In the genomic region with DNA sequence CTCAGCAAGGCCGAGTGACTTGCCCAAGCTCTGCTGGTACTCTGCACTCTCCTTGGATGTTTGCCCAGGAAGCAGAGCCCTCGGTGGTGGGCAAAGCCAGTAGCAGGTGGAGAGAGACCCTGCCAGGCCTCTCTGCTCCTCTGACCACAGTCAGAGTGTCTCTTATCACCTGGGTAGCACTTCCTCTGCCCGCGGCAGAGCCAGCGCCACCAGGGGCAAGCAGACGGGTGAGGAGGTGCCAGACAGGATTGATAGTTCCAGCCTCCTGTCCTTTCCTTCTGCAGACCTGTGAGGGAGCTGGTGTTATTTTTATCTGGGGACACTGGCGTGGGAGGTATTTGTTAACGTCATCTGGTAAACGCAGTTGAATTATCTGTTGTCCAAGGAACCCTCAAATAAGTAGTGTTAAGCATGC, we compare ENCODE assay signal across 13 cellular contexts.
A peak's percentile ranks its signal among the peaks of the same experiment; 100 is the strongest.
DNase-seq lines count a peak whose midpoint lies in the region; ATAC-seq and TF ChIP-seq lines count a peak whose summit lies in the region.
"Had no signal": no experiment of that assay in that cellular context is flagged by ENCODE, and none has a peak within 500 bp of the region (broad histone marks: within the 10 kb centered on the region; RNA-seq: fewer than 3 reads in every experiment).

No MANE protein-coding gene starts in this region.

- no peaks in the 10 kb centered on the region for H4K20me1 ChIP-seq in PC-9 (ENCODE audit: insufficient read depth)

- H3K27ac Mint-ChIP-seq in T-helper 17 cell = peak overlapping the region; percentile 6
- H3K27ac Mint-ChIP-seq: CD4-positive, CD25-positive, alpha-beta regulatory T cell had no signal

- peaks cover 15% of the 10 kb centered on the region for H3K4me1 Mint-ChIP-seq in T-helper 17 cell

- no peaks in the 10 kb centered on the region for H3K36me3 ChIP-seq in PC-9 (ENCODE audit: low read depth)

- TF ChIP-seq CTCF in PC-9 (conservative IDR thresholded peaks at IDR 0.05) = no peak

- no peaks in the 10 kb centered on the region for H3K4me1 ChIP-seq in PC-9 (replicated peaks; ENCODE audit: insufficient read depth)

- H3K27ac ChIP-seq in PC-9 = no peak overlapping the region

- no TSS peak for BruUV-seq in PC-9 (replicated peaks; lab: Mats Ljungman, UMichigan)

- ATAC-seq in T-helper 17 cell = no peak
- peak; percentile 87 for ATAC-seq in Right ventricle myocardium superior (ENCODE audit: poor library complexity)
- no peak for ATAC-seq in sciatic nerve
- ATAC-seq in HG03139 (IDR thresholded peaks at IDR 0.05; ENCODE audit: unreplicated experiment) = no peak

- in situ Hi-C loops in G401 (cut with HindIII; ENCODE audit: low sequenced_read_pairs) = no loop called here

- no peak overlapping the region for H3K4me3 Mint-ChIP-seq in T-helper 17 cell
- H3K4me3 Mint-ChIP-seq: CD4-positive, CD25-positive, alpha-beta regulatory T cell; naive B cell had no signal

- H3K4me2 ChIP-seq in PC-9 = no peak overlapping the region

- no peaks in the 10 kb centered on the region for H3K27me3 ChIP-seq in PC-9 (ENCODE audit: insufficient read depth, low read depth)

- H3K4me3 ChIP-seq in PC-9 = no peak overlapping the region

- intact Hi-C loops in Right ventricle myocardium superior (cut with DNase I) = no loop called here
- intact Hi-C loops in sciatic nerve (cut with DNase I) = no loop called here
- intact Hi-C loops in PC-9 (cut with micrococcal nuclease; ENCODE audit: unreplicated experiment) = no loop called here

- no peak overlapping the region for H2AFZ ChIP-seq in PC-9

- no peaks in the 10 kb centered on the region for H3F3A ChIP-seq in PC-9 (ENCODE audit: insufficient read depth, low read depth)

- H3K9me2 ChIP-seq in PC-9 (ENCODE audit: insufficient read depth) = no peaks in the 10 kb centered on the region

- CTCF ChIA-PET in PC-9 (lab: Charles Lee) = no interaction called here

- no peaks in the 10 kb centered on the region for H3K36me3 Mint-ChIP-seq in T-helper 17 cell (ENCODE audit: low read depth)
- H3K36me3 Mint-ChIP-seq: naive B cell had no signal

- POLR2A ChIA-PET in PC-9 (lab: Charles Lee; ENCODE audit: unreplicated experiment) = no interaction called here

- H3K9me3 ChIP-seq in T-helper 17 cell (ENCODE audit: control insufficient read depth, low read length, poor library complexity, severe bottlenecking) = no peaks in the 10 kb centered on the region
- H3K9me3 ChIP-seq in PC-9 (ENCODE audit: insufficient read depth, low read depth) = no peaks in the 10 kb centered on the region

- no peaks in the 10 kb centered on the region for H3K27me3 Mint-ChIP-seq in T-helper 17 cell
- H3K27me3 Mint-ChIP-seq: CD4-positive, CD25-positive, alpha-beta regulatory T cell; naive B cell had no signal

- DNase-seq in G401 (ENCODE audit: low spot score) (peak; percentile 88), T-helper 17 cell (peak in 1 of 3 donors; percentile 4), Right ventricle myocardium superior (peak; percentile 62), sciatic nerve (ENCODE audit: low spot score) (peak; percentile 31), DMS53 treated with DMSO at 0.1 percent for 48 hours (lab: John Stamatoyannopoulos, UW; ENCODE audit: unreplicated experiment) (no peak), PC-9 (no peak), HT-29 (ENCODE audit: low spot score) (no peak)
- DNase-seq: CD4-positive, CD25-positive, alpha-beta regulatory T cell; central memory CD4-positive, alpha-beta T cell; naive B cell; NCI-H524; SHP77 had no signal

- H3K79me2 ChIP-seq in PC-9 (ENCODE audit: low read depth) = no peaks in the 10 kb centered on the region

Comparison
In these comparisons a context has a peak if more than half of its experiments do, and no peak if none do; other contexts are left out.
1. DNase-seq: peak in G401 (single experiment), Right ventricle myocardium superior (single experiment) and sciatic nerve (single experiment); none in DMS53 treated with DMSO at 0.1 percent for 48 hours (single experiment), PC-9 (0 of 2) and HT-29 (single experiment).